1 cellular context compared by ENCODE assay signal in the genomic region with DNA sequence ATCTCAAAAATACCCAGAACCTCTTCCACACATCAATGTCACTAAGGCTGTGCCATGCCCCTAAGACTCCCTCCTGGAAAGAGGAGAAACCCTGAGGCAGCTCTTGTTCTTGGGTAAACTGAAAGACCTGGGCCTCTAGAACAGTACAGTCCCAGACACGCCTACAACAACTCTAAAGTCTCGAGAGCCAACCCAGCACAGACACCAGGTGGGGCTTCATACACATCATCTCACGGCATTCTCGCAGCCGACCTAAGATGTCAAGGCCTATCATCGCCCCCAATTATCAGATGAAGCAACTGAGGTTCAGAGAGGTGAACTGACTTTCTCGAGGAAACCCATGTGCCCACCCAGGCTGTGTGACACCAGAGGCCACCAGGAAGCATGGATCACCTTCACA.
TF ChIP-seq lines count a peak whose summit lies in the region.

No MANE protein-coding gene starts in this region.

TF ChIP-seq in HepG2, 621 proteins besides CTCF, POLR2A, EP300 and RAD21:
- TF ChIP-seq DNMT3B (CRISPR knock-in tag; conservative IDR thresholded peaks at IDR 0.05) (no peak), ZNF629 (CRISPR knock-in tag; conservative IDR thresholded peaks at IDR 0.05) (0 out of 2 replicates have a peak, but pooled peaks have one; percentile 27)
